In the genomic region with DNA sequence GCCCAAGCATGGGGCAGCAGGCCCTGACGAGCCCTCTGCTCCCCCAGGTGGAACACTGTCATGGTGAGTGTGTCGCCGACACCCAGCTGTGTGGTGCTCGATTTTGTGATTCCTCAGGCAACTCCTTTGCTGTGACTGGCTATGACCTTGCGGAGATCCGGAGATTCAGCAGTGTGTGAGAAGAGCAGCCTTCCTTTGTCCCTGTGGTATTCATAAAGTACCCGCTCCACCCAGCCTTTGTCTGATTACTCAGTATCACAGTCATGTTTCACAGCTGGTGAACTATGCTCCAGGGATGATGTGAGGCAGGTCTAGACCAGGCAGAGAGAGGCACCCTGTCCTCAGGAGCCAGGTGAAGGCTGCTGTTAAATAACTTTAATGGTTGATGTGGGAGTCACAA, we compare ENCODE assay signal across 17 cellular contexts. TPM values are rescaled to one million over a fixed set of nuclear protein-coding genes. Genes with fewer than 3 reads are reported as not detected.
DNase-seq lines count a peak whose midpoint lies in the region; ATAC-seq lines count a peak whose summit lies in the region.
"Had no signal": no experiment of that assay in that cellular context is flagged by ENCODE, and none has a peak within 500 bp of the region (broad histone marks: within the 10 kb centered on the region; RNA-seq: fewer than 3 reads in every experiment).

No MANE protein-coding gene starts in this region.

- intact Hi-C loops in sciatic nerve (cut with DNase I) = no loop called here

- peaks cover 4% of the 10 kb centered on the region; the same call in 1 of the 2 replicates for H3K27me3 ChIP-seq in HUES48 (ENCODE audit: control insufficient read depth, insufficient read depth, low read length)
- no peaks in the 10 kb centered on the region for H3K27me3 ChIP-seq in neuronal stem cell (ENCODE audit: control insufficient read depth in 3 of 3, insufficient read depth in 3 of 3, low read depth in 1 of 3, low read length in 3 of 3)
- H3K27me3 ChIP-seq: right atrium auricular region, uterus had no signal

- no peak overlapping the region for H3K4ac ChIP-seq in neuronal stem cell (ENCODE audit: low read length)

- H2BK15ac ChIP-seq in neuronal stem cell (ENCODE audit: low read length) = no peak overlapping the region

- no peak overlapping the region for H2AK5ac ChIP-seq in neuronal stem cell (ENCODE audit: low read depth, low read length)

- H3K9ac ChIP-seq in HUES48 (ENCODE audit: low read depth, low read length) (no peak overlapping the region), neuronal stem cell (ENCODE audit: low read depth, low read length, poor library complexity) (no peak overlapping the region)

- no peaks in the 10 kb centered on the region for H3K9me3 ChIP-seq in HUES48 (ENCODE audit: control insufficient read depth, insufficient read depth, low read length)
- peaks cover 0 to 3% of the 10 kb centered on the region in 2 donors for H3K9me3 ChIP-seq in neuronal stem cell (replicated peaks in 1 of 2; ENCODE audit: control insufficient read depth in 2 of 2, insufficient read depth in 1 of 2, low read depth in 1 of 2, low read length in 2 of 2)
- H3K9me3 ChIP-seq: right atrium auricular region, uterus had no signal

- peak overlapping the region; percentile 91 for H3K23ac ChIP-seq in neuronal stem cell (ENCODE audit: low read depth, low read length, poor library complexity)

- H3K27me3 Mint-ChIP-seq in immature natural killer cell (ENCODE audit: low read depth in 3 of 3) = peaks cover 6 to 14% (median 13%) of the 10 kb centered on the region in 3 donors
- H3K27me3 Mint-ChIP-seq in activated T-cell treated with anti-CD3 and anti-CD28 coated beads, Interleukin-2, amount 50 U/mL, for 24 hours = no peaks in the 10 kb centered on the region
- H3K27me3 Mint-ChIP-seq: effector memory CD8-positive, alpha-beta T cell had no signal

- peak overlapping the region in 3 of 6 donors; percentile 14 to 48 (median 40) for H3K27ac Mint-ChIP-seq in immature natural killer cell
- no peak overlapping the region for H3K27ac Mint-ChIP-seq in activated T-cell treated with anti-CD3 and anti-CD28 coated beads, Interleukin-2, amount 50 U/mL, for 24 hours

- H3K4me3 ChIP-seq in HUES48 (ENCODE audit: low read depth, low read length) (no peak overlapping the region), neuronal stem cell (ENCODE audit: low read length in 2 of 2) (no peak overlapping the region)
- H3K4me3 ChIP-seq: right atrium auricular region, uterus had no signal

- H3K4me1 ChIP-seq in HUES48 (ENCODE audit: control insufficient read depth, insufficient read depth, low read length) = no peaks in the 10 kb centered on the region
- H3K4me1 ChIP-seq in neuronal stem cell (ENCODE audit: control insufficient read depth in 2 of 2, insufficient read depth in 1 of 2, low read depth in 1 of 2, low read length in 2 of 2) = peaks cover 2 to 7% of the 10 kb centered on the region in 2 donors
- H3K4me1 ChIP-seq: uterus had no signal

- no peak overlapping the region for H3K18ac ChIP-seq in neuronal stem cell (ENCODE audit: low read length)

- peak; percentile 74 for ATAC-seq in esophagus mucosa
- ATAC-seq in sciatic nerve = no peak
- ATAC-seq: effector memory CD8-positive, alpha-beta T cell had no signal

- peaks cover 0 to 21% (median 8%) of the 10 kb centered on the region in 3 donors for H3K36me3 Mint-ChIP-seq in immature natural killer cell
- peaks cover 35% of the 10 kb centered on the region for H3K36me3 Mint-ChIP-seq in activated T-cell treated with anti-CD3 and anti-CD28 coated beads, Interleukin-2, amount 50 U/mL, for 24 hours (ENCODE audit: low read depth)

- no peak overlapping the region for H3K14ac ChIP-seq in neuronal stem cell (ENCODE audit: low read length)

- DNase-seq in Caki2 (ENCODE audit: low read depth) (peak; percentile 59), neuronal stem cell (ENCODE audit: low spot score) (no peak), NCI-H510A treated with DMSO at 0.1 percent for 48 hours (lab: John Stamatoyannopoulos, UW) (no peak), immature natural killer cell (no peak), sciatic nerve (ENCODE audit: low spot score) (no peak)
- DNase-seq in activated T-cell treated with anti-CD3 and anti-CD28 coated beads, Interleukin-2, amount 50 U/mL, for 24 hours = no peak
- DNase-seq: activated CD4-positive, alpha-beta T cell treated with anti-CD3 and anti-CD28 coated beads, Interleukin-2, amount 50 U/mL, for 1 hour; activated CD8-positive, alpha-beta memory T cell treated with anti-CD3 and anti-CD28 coated beads, Interleukin-2, amount 50 U/mL, for 48 hours; activated gamma-delta T cell treated with Interleukin-2 at 50 U/mL for 16 hours; effector memory CD8-positive, alpha-beta T cell; hypothalamus; NCI-H1417 treated with DMSO at 0.1 percent for 48 hours; stimulated activated CD4-positive, alpha-beta T cell treated with anti-CD3 and anti-CD28 coated beads, Interleukin-1b, Interleukin-23, amount 100 ng/mL, for 48 hours had no signal

- H3K4me2 ChIP-seq in neuronal stem cell (ENCODE audit: insufficient read depth, low read length, poor library complexity, severe bottlenecking) = no peak overlapping the region

- peaks cover 10% of the 10 kb centered on the region for H3K79me1 ChIP-seq in neuronal stem cell (ENCODE audit: low read depth, low read length)

- H2BK12ac ChIP-seq in neuronal stem cell (ENCODE audit: low read length) = no peak overlapping the region

- H3K4me3 Mint-ChIP-seq in immature natural killer cell = no peak overlapping the region
- H3K4me3 Mint-ChIP-seq in activated T-cell treated with anti-CD3 and anti-CD28 coated beads, Interleukin-2, amount 50 U/mL, for 24 hours = no peak overlapping the region
- H3K4me3 Mint-ChIP-seq: effector memory CD8-positive, alpha-beta T cell had no signal

- H3K4me1 Mint-ChIP-seq in immature natural killer cell = peaks cover 17 to 24% of the 10 kb centered on the region in 2 donors
- peaks cover 18% of the 10 kb centered on the region for H3K4me1 Mint-ChIP-seq in activated T-cell treated with anti-CD3 and anti-CD28 coated beads, Interleukin-2, amount 50 U/mL, for 24 hours (ENCODE audit: low read depth)

- peaks cover 60% of the 10 kb centered on the region for H3K36me3 ChIP-seq in HUES48 (ENCODE audit: control insufficient read depth, insufficient read depth, low read length)
- H3K36me3 ChIP-seq in neuronal stem cell (replicated peaks in 1 of 2; ENCODE audit: control insufficient read depth in 2 of 2, insufficient read depth in 2 of 2, low read length in 2 of 2) = peaks cover 54 to 69% of the 10 kb centered on the region in 2 donors
- H3K36me3 ChIP-seq: uterus had no signal

- no peak overlapping the region for H4K91ac ChIP-seq in neuronal stem cell (ENCODE audit: low read depth, low read length, poor library complexity)

- no peak overlapping the region for H2BK5ac ChIP-seq in neuronal stem cell (ENCODE audit: low read length)

- in situ Hi-C loops in Caki2 (cut with HindIII; ENCODE audit: low pct_unique_long_range_greater_than_20kb, low sequenced_read_pairs) = no loop called here

- no peak overlapping the region for H2AFZ ChIP-seq in neuronal stem cell (ENCODE audit: low read length)

- peak overlapping the region; percentile 78 for H4K8ac ChIP-seq in neuronal stem cell (ENCODE audit: low read depth, low read length)

- H3K27ac ChIP-seq in HUES48 (ENCODE audit: low read depth, low read length) (peak overlapping the region; percentile 8), neuronal stem cell (replicated peaks; ENCODE audit: low read length) (no peak overlapping the region)
- H3K27ac ChIP-seq: right atrium auricular region, uterus had no signal

- no peak overlapping the region for H2BK120ac ChIP-seq in neuronal stem cell (ENCODE audit: low read depth, low read length)

- no CpG with 5 or more reads among the region's 7 CpGs for WGBS in neuronal stem cell (ENCODE audit: extremely low coverage in 2 of 2, insufficient read length in 2 of 2, insufficient replicate concordance in 1 of 2), 2 donors

- no peaks in the 10 kb centered on the region for H3K9me3 Mint-ChIP-seq in immature natural killer cell
- no peaks in the 10 kb centered on the region for H3K9me3 Mint-ChIP-seq in activated T-cell treated with anti-CD3 and anti-CD28 coated beads, Interleukin-2, amount 50 U/mL, for 24 hours
- H3K9me3 Mint-ChIP-seq: effector memory CD8-positive, alpha-beta T cell had no signal

RNA-seq across cellular contexts. Expression of a gene that starts 4.0 kb away (rescaled TPM):
- 183 and 209 TPM in 2 replicates for total RNA-seq in Caki2 (2014; rRNA removed; shearing (Covaris generic); ENCODE audit: low replicate concordance)
- total RNA-seq in esophagus mucosa (4.3 TPM), sciatic nerve (14.0 TPM)
- 53.6 TPM for polyA plus RNA-seq in neuronal stem cell (2013, experiment 1 of 2)
- 50.0 TPM for polyA plus RNA-seq in neuronal stem cell (2013, experiment 2 of 2)
- polyA plus RNA-seq in immature natural killer cell = 10 to 100 TPM; 38.0 to 94.8 (median 47.7) TPM

RNA-seq across cellular contexts. Expression of a gene that starts 4.1 kb away (rescaled TPM):
- 7.9 and 9.6 TPM in 2 replicates for total RNA-seq in Caki2 (2014; rRNA removed; shearing (Covaris generic); ENCODE audit: low replicate concordance)
- total RNA-seq in esophagus mucosa (0.56 TPM), sciatic nerve (4.4 TPM)
- polyA plus RNA-seq in neuronal stem cell (2013, experiment 1 of 2) = 9.5 TPM
- polyA plus RNA-seq in neuronal stem cell (2013, experiment 2 of 2) = 9.0 TPM
- 1 to 10 TPM in 2 of 3 donors, not detected in 1; 1.6 TPM for polyA plus RNA-seq in immature natural killer cell

RNA-seq across cellular contexts. Expression of a gene that starts 16.2 kb away (rescaled TPM):
- total RNA-seq in Caki2 (2014; rRNA removed; shearing (Covaris generic); ENCODE audit: low replicate concordance) = 55.6 and 71.1 TPM in 2 replicates
- total RNA-seq in esophagus mucosa (18.3 TPM), sciatic nerve (76.0 TPM)
- polyA plus RNA-seq in neuronal stem cell (2013, experiment 1 of 2) = 20.6 TPM
- 20.1 TPM for polyA plus RNA-seq in neuronal stem cell (2013, experiment 2 of 2)
- 10 to 100 TPM in 1 of 3 donors, 1 to 10 TPM in 2; 5.8 to 10.8 (median 8.4) TPM for polyA plus RNA-seq in immature natural killer cell

RNA-seq across cellular contexts. Expression of a gene that starts 29.4 kb away (rescaled TPM):
- 13.5 and 37.7 TPM in 2 replicates for total RNA-seq in Caki2 (2014; rRNA removed; shearing (Covaris generic); ENCODE audit: low replicate concordance)
- 22.6 TPM for total RNA-seq in esophagus mucosa
- 17.7 TPM for polyA plus RNA-seq in neuronal stem cell (2013, experiment 1 of 2)
- 17.8 TPM for polyA plus RNA-seq in neuronal stem cell (2013, experiment 2 of 2)
- 10 to 100 TPM in 1 of 3 donors, 1 to 10 TPM in 2; 3.9 to 11.1 (median 9.3) TPM for polyA plus RNA-seq in immature natural killer cell
- total RNA-seq in sciatic nerve = 38.2 TPM

RNA-seq across cellular contexts. Expression of a gene that starts 32.7 kb away (rescaled TPM):
- 63.4 and 110 TPM in 2 replicates for total RNA-seq in Caki2 (2014; rRNA removed; shearing (Covaris generic); ENCODE audit: low replicate concordance)
- 30.6 TPM for total RNA-seq in esophagus mucosa
- polyA plus RNA-seq in neuronal stem cell (2013, experiment 1 of 2) = 148 TPM
- 146 TPM for polyA plus RNA-seq in neuronal stem cell (2013, experiment 2 of 2)
- polyA plus RNA-seq in immature natural killer cell = 10 to 100 TPM; 45.6 to 56.1 (median 54.0) TPM
- total RNA-seq in sciatic nerve = 68.6 TPM

Comparison
In these comparisons a context has a peak if more than half of its experiments do, and no peak if none do; other contexts are left out.
1. RNA of a gene that starts 4.0 kb away (total RNA-seq): 183 to 209 TPM in Caki2; 14.0 TPM in sciatic nerve (single experiment) and 4.3 TPM in esophagus mucosa (single experiment); every median in the first group is over 10 times any median in the second.